Comparison of ENCODE assay signal across 16 cellular contexts in genomic region chr16:31081428-31082351, GRCh38. TPM values are rescaled to one million over a fixed set of nuclear protein-coding genes. Genes with fewer than 3 reads are reported as not detected.
DNase-seq lines count a peak whose midpoint lies in the region; ATAC-seq, FAIRE-seq and TF ChIP-seq lines count a peak whose summit lies in the region.
"Had no signal": no experiment of that assay in that cellular context is flagged by ENCODE, and none has a peak within 500 bp of the region (broad histone marks: within the 10 kb centered on the region; RNA-seq: fewer than 3 reads in every experiment).

No MANE protein-coding gene starts in this region.

- H3K9me3 Mint-ChIP-seq in activated T-cell treated with anti-CD3 and anti-CD28 coated beads, Interleukin-2, amount 50 U/mL, for 24 hours: no peaks in the 10 kb centered on the region
- H3K9me3 Mint-ChIP-seq in activated CD4-positive, alpha-beta memory T cell treated with anti-CD3 and anti-CD28 coated beads for 36 hours: no peaks in the 10 kb centered on the region
- H3K9me3 Mint-ChIP-seq: activated T-helper 2 cell treated with anti-CD3 and anti-CD28 coated beads, Interferon-gamma antibody, Interleukin-2, Interleukin-4, amounts not matched to agents 10 μg/mL and 5 μg/mL and 100 μg/mL, durations not matched to agents 14 hours and 24 hours and 36 hours had no signal

- peaks cover 36% of the 10 kb centered on the region for H3K4me1 Mint-ChIP-seq in activated T-cell treated with anti-CD3 and anti-CD28 coated beads, Interleukin-2, amount 50 U/mL, for 24 hours (ENCODE audit: low read depth)
- peaks cover 6% of the 10 kb centered on the region for H3K4me1 Mint-ChIP-seq in activated CD4-positive, alpha-beta memory T cell treated with anti-CD3 and anti-CD28 coated beads for 36 hours (ENCODE audit: low read depth)

- no peaks in the 10 kb centered on the region for H3K9me2 ChIP-seq in GM23248 (ENCODE audit: insufficient read depth)

- H3K27me3 ChIP-seq in RWPE2 (ENCODE audit: insufficient read depth, poor library complexity, severe bottlenecking) (no peaks in the 10 kb centered on the region), small intestine (ENCODE audit: control insufficient read depth in 2 of 2, insufficient read depth in 2 of 2, low read length in 2 of 2) (no peaks in the 10 kb centered on the region), GM23248 (replicated peaks; ENCODE audit: insufficient read depth) (no peaks in the 10 kb centered on the region)
- H3K27me3 ChIP-seq: tibial nerve had no signal

- no peak for TF ChIP-seq CTCF in RWPE2 (IDR thresholded peaks at IDR 0.05; ENCODE audit: poor library complexity, severe bottlenecking)

- H3K27ac ChIP-seq in RWPE2 (ENCODE audit: poor library complexity, severe bottlenecking): peak overlapping the region; percentile 4
- H3K27ac ChIP-seq in small intestine (ENCODE audit: low read depth in 1 of 2, low read length in 1 of 2): peak overlapping the region; percentile 22 to 27
- H3K27ac ChIP-seq in GM23248: no peak overlapping the region
- H3K27ac ChIP-seq: tibial nerve had no signal

- no peak for DNase-seq in activated T-cell treated with anti-CD3 and anti-CD28 coated beads, Interleukin-2, amount 50 U/mL, for 24 hours
- DNase-seq in activated T-cell treated with anti-CD3 and anti-CD28 coated beads, Interleukin-2, amount 50 U/mL, for 1 hour: no peak
- DNase-seq in RWPE2 (ENCODE audit: low spot score): peak; percentile 62
- DNase-seq in globus pallidus (ENCODE audit: low spot score): peak; percentile 33
- DNase-seq in small intestine: no peak
- no peak for DNase-seq in GM23248
- no peak for DNase-seq in NCI-H2107 (lab: John Stamatoyannopoulos, UW)
- no peak for DNase-seq in activated CD4-positive, alpha-beta memory T cell treated with anti-CD3 and anti-CD28 coated beads for 36 hours
- DNase-seq: activated CD4-positive, CD25-positive, alpha-beta regulatory T cell treated with anti-CD3 and anti-CD28 coated beads, Interleukin-2, amount 50 U/mL, for 72 hours; DMS153; effector CD4-positive, alpha-beta T cell; mammary epithelial cell; NCI-H1436; NCI-H446 treated with DMSO at 0.1 percent for 48 hours had no signal

- CTCF ChIA-PET in activated CD4-positive, alpha-beta memory T cell treated with anti-CD3 and anti-CD28 coated beads for 36 hours (lab: Charles Lee): no interaction called here

- H3K4me1 ChIP-seq in RWPE2 (ENCODE audit: insufficient read depth, poor library complexity, severe bottlenecking) (no peaks in the 10 kb centered on the region), small intestine (ENCODE audit: control insufficient read depth in 2 of 2, insufficient read depth in 1 of 2, low read depth in 1 of 2, low read length in 1 of 2) (no peaks in the 10 kb centered on the region), GM23248 (ENCODE audit: insufficient read depth) (no peaks in the 10 kb centered on the region)

- no peaks in the 10 kb centered on the region for H3K9me3 ChIP-seq in RWPE2 (ENCODE audit: severe bottlenecking)
- H3K9me3 ChIP-seq in small intestine (ENCODE audit: control insufficient read depth, low read depth): no peaks in the 10 kb centered on the region
- H3K9me3 ChIP-seq in GM23248 (ENCODE audit: low read depth): no peaks in the 10 kb centered on the region
- H3K9me3 ChIP-seq: tibial nerve had no signal

- H3K4me2 ChIP-seq in GM23248 (ENCODE audit: unreplicated experiment): no peak overlapping the region

- H3K4me3 ChIP-seq in RWPE2 (ENCODE audit: severe bottlenecking) (no peak overlapping the region), small intestine (ENCODE audit: low read depth in 1 of 2, low read length in 2 of 2) (no peak overlapping the region), GM23248 (no peak overlapping the region)
- H3K4me3 ChIP-seq: tibial nerve had no signal

- no peaks in the 10 kb centered on the region for H3K27me3 Mint-ChIP-seq in activated T-cell treated with anti-CD3 and anti-CD28 coated beads, Interleukin-2, amount 50 U/mL, for 24 hours
- H3K27me3 Mint-ChIP-seq in activated CD4-positive, alpha-beta memory T cell treated with anti-CD3 and anti-CD28 coated beads for 36 hours: no peaks in the 10 kb centered on the region

- H2AFZ ChIP-seq in GM23248: no peak overlapping the region

- H3K36me3 ChIP-seq in RWPE2 (ENCODE audit: low read depth) (peaks cover 53% of the 10 kb centered on the region), small intestine (ENCODE audit: control insufficient read depth in 2 of 2, insufficient read depth in 2 of 2, low read length in 2 of 2) (peaks cover 19 to 22% of the 10 kb centered on the region in 2 donors), GM23248 (ENCODE audit: low read depth) (peaks cover 2% of the 10 kb centered on the region; the same call in 1 of the 2 replicates)

- in situ Hi-C loops in GM23248 (cut with MboI): no loop called here

- peak overlapping the region; percentile 67 for H3K27ac Mint-ChIP-seq in activated T-cell treated with anti-CD3 and anti-CD28 coated beads, Interleukin-2, amount 50 U/mL, for 24 hours
- H3K27ac Mint-ChIP-seq in activated CD4-positive, alpha-beta memory T cell treated with anti-CD3 and anti-CD28 coated beads for 36 hours: no peak overlapping the region
- H3K27ac Mint-ChIP-seq: activated T-helper 2 cell treated with anti-CD3 and anti-CD28 coated beads, Interferon-gamma antibody, Interleukin-2, Interleukin-4, amounts not matched to agents 10 μg/mL and 5 μg/mL and 100 μg/mL, durations not matched to agents 14 hours and 24 hours and 36 hours had no signal

- WGBS in small intestine, 3 donors: 83 to 86% (median 85%) methylated on average over 25 to 26 of the region's 26 CpGs
- WGBS in GM23248 (ENCODE audit: low coverage in 1 of 2, low lambda C conversion rate in 2 of 2, missing lambda C conversion rate in 2 of 2), 2 experiments: 76 to 77% methylated on average over 26 of the region's 26 CpGs

- ATAC-seq in RWPE2 (ENCODE audit: low read depth): no peak

- H3K79me2 ChIP-seq in GM23248 (ENCODE audit: insufficient read depth): peaks cover 58% of the 10 kb centered on the region

- H3K4me3 Mint-ChIP-seq in activated T-cell treated with anti-CD3 and anti-CD28 coated beads, Interleukin-2, amount 50 U/mL, for 24 hours: no peak overlapping the region
- H3K4me3 Mint-ChIP-seq in activated CD4-positive, alpha-beta memory T cell treated with anti-CD3 and anti-CD28 coated beads for 36 hours: no peak overlapping the region

- no peaks in the 10 kb centered on the region for H4K20me1 ChIP-seq in GM23248 (ENCODE audit: insufficient read depth)

- H3K9ac ChIP-seq in GM23248: no peak overlapping the region

- POLR2A ChIA-PET in activated CD4-positive, alpha-beta memory T cell treated with anti-CD3 and anti-CD28 coated beads for 36 hours (lab: Charles Lee): interaction anchor here (1.4 kb wide), 1 partner anchor 12 kb away, joined by 4 read pairs; no protein-coding TSS in a partner anchor

- H3F3A ChIP-seq in GM23248 (ENCODE audit: insufficient read depth): no peaks in the 10 kb centered on the region

- no peak for FAIRE-seq in small intestine (lab: Jason Lieb, UNC)

- H3K36me3 Mint-ChIP-seq in activated T-cell treated with anti-CD3 and anti-CD28 coated beads, Interleukin-2, amount 50 U/mL, for 24 hours (ENCODE audit: low read depth): peaks cover 88% of the 10 kb centered on the region
- peaks cover 26% of the 10 kb centered on the region for H3K36me3 Mint-ChIP-seq in activated CD4-positive, alpha-beta memory T cell treated with anti-CD3 and anti-CD28 coated beads for 36 hours

- intact Hi-C loops in activated CD4-positive, alpha-beta memory T cell treated with anti-CD3 and anti-CD28 coated beads for 36 hours (cut with micrococcal nuclease): no loop called here

RNA-seq across cellular contexts. Expression of gene PRSS53, which starts 7.1 kb away (rescaled TPM):
- polyA plus RNA-seq in small intestine (1 to 10 TPM; 1.6 to 4.7 (median 1.9) TPM), GM23248 (2016; fragmentation: Nextera tagmentation; extraction: Ambion mirVana) (0.84 and 0.95 TPM in 2 replicates)
- total RNA-seq in GM23248 (2014; rRNA removed; shearing (Covaris generic)): 7.0 and 10.5 TPM in 2 replicates
- total RNA-seq in activated CD4-positive, alpha-beta memory T cell treated with anti-CD3 and anti-CD28 coated beads for 36 hours: 1 to 10 TPM; 3.4 to 5.3 TPM

RNA-seq across cellular contexts. Expression of gene ZNF646, which starts 7.5 kb away (rescaled TPM):
- polyA plus RNA-seq in small intestine: 10 to 100 TPM in 1 of 3 donors, 1 to 10 TPM in 2; 3.0 to 10.3 (median 4.2) TPM
- 10.6 and 12.8 TPM in 2 replicates for total RNA-seq in GM23248 (2014; rRNA removed; shearing (Covaris generic))
- polyA plus RNA-seq in GM23248 (2016; fragmentation: Nextera tagmentation; extraction: Ambion mirVana): 3.5 and 4.0 TPM in 2 replicates
- total RNA-seq in activated CD4-positive, alpha-beta memory T cell treated with anti-CD3 and anti-CD28 coated beads for 36 hours: 10 to 100 TPM; 18.6 to 19.9 TPM

RNA-seq across cellular contexts. Expression of gene ZNF668, which starts 7.7 kb away (rescaled TPM):
- 10 to 100 TPM in 2 of 3 donors, 1 to 10 TPM in 1; 9.4 to 12.2 (median 10.8) TPM for polyA plus RNA-seq in small intestine
- total RNA-seq in GM23248 (2014; rRNA removed; shearing (Covaris generic)): 20.6 and 21.8 TPM in 2 replicates
- 19.5 and 20.8 TPM in 2 replicates for polyA plus RNA-seq in GM23248 (2016; fragmentation: Nextera tagmentation; extraction: Ambion mirVana)
- total RNA-seq in activated CD4-positive, alpha-beta memory T cell treated with anti-CD3 and anti-CD28 coated beads for 36 hours: 10 to 100 TPM; 11.4 to 13.3 TPM

RNA-seq across cellular contexts. Expression of gene VKORC1, which starts 12.9 kb away (rescaled TPM):
- polyA plus RNA-seq in small intestine (10 to 100 TPM; 77.8 to 87.8 (median 83.4) TPM), GM23248 (2016; fragmentation: Nextera tagmentation; extraction: Ambion mirVana) (535 and 542 TPM in 2 replicates)
- 444 and 480 TPM in 2 replicates for total RNA-seq in GM23248 (2014; rRNA removed; shearing (Covaris generic))
- 10 to 100 TPM; 67.3 to 72.3 TPM for total RNA-seq in activated CD4-positive, alpha-beta memory T cell treated with anti-CD3 and anti-CD28 coated beads for 36 hours

RNA-seq across cellular contexts. Expression of gene BCKDK, which starts 26.5 kb away (rescaled TPM):
- polyA plus RNA-seq in small intestine (10 to 100 TPM; 23.8 to 27.7 (median 27.5) TPM), GM23248 (2016; fragmentation: Nextera tagmentation; extraction: Ambion mirVana) (108 and 114 TPM in 2 replicates)
- 42.1 and 71.4 TPM in 2 replicates for total RNA-seq in GM23248 (2014; rRNA removed; shearing (Covaris generic))
- 10 to 100 TPM; 38.5 to 40.5 TPM for total RNA-seq in activated CD4-positive, alpha-beta memory T cell treated with anti-CD3 and anti-CD28 coated beads for 36 hours

Comparison
In these comparisons a context has a peak if more than half of its experiments do, and no peak if none do; other contexts are left out.
1. DNase-seq: peak in RWPE2 (single experiment) and globus pallidus (single experiment); none in activated T-cell treated with anti-CD3 and anti-CD28 coated beads, Interleukin-2, amount 50 U/mL, for 24 hours (single experiment), activated T-cell treated with anti-CD3 and anti-CD28 coated beads, Interleukin-2, amount 50 U/mL, for 1 hour (single experiment), small intestine (single experiment), GM23248 (single experiment), NCI-H2107 (single experiment) and activated CD4-positive, alpha-beta memory T cell treated with anti-CD3 and anti-CD28 coated beads for 36 hours (single experiment).